9 cellular contexts compared by ENCODE assay signal in the genomic region with DNA sequence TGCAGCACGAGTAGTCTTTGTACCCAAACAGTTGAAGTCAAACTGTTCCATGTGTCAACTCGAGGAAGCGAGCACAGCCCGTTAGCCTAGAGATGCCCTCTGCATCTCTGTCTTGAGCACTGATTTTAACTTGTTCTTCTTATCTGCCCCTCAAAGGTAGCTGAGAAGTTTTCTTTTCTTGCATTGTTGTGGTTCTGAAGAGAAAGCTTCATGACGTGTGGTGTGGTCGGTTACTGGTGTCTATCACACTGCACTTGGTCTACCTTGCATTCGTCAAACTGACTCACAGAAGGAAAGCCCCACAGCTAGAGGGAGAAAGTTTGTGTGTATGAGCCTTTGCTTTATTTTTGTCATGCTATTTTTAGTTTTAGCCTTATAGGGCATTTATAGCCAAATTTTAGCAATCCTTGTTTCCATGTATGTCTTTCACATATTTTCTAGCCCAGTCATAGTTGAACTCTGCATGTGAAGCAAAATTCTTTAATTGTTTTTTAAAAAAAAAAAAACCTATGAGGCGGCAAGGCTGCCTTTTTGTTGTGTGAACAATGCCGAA.
DNase-seq lines count a peak whose midpoint lies in the region; ATAC-seq and TF ChIP-seq lines count a peak whose summit lies in the region.
"Had no signal": no experiment of that assay in that cellular context is flagged by ENCODE, and none has a peak within 500 bp of the region (broad histone marks: within the 10 kb centered on the region; RNA-seq: fewer than 3 reads in every experiment).

No MANE protein-coding gene starts in this region.

- H3K27me3 Mint-ChIP-seq in T-cell = no peaks in the 10 kb centered on the region

- peaks cover 39% of the 10 kb centered on the region for H3K36me3 Mint-ChIP-seq in T-cell

- TF ChIP-seq CTCF in GM13977 (IDR thresholded peaks at IDR 0.05; ENCODE audit: extremely low read depth, insufficient read depth, missing control alignments) = no peak
- TF ChIP-seq CTCF in HFF-Myc (IDR thresholded peaks at IDR 0.05; ENCODE audit: low read depth, low read length, missing control alignments) = no peak
- no peak for TF ChIP-seq CTCF in stomach (IDR thresholded peaks at IDR 0.05)
- TF ChIP-seq CTCF in psoas muscle (IDR thresholded peaks at IDR 0.05) = no peak
- TF ChIP-seq CTCF in tibial nerve (IDR thresholded peaks at IDR 0.05) = no peak

- in situ Hi-C loops in GM13977 (cut with MboI; ENCODE audit: low pct_unique_long_range_greater_than_20kb, low sequenced_read_pairs, unreplicated experiment) = loop anchor here (25.0 kb wide), 1 partner anchor 654 kb away; no protein-coding TSS in a partner anchor

- 63 to 72% (median 67%) methylated on average over 9 of the region's 9 CpGs for WGBS in stomach, 5 donors
- 85 to 88% (median 86%) methylated on average over 9 of the region's 9 CpGs for WGBS in psoas muscle, 3 donors
- 59 to 67% methylated on average over 9 of the region's 9 CpGs for WGBS in tibial nerve, 2 donors

- TF ChIP-seq POLR2A in stomach (IDR thresholded peaks at IDR 0.05) (no peak), tibial nerve (IDR thresholded peaks at IDR 0.05) (no peak)

- DNase-seq in GM13977 (ENCODE audit: low spot score) (peak; percentile 47), HFF-Myc (ENCODE audit: extremely low read depth, low read depth) (peak; percentile 71), T-cell (peak in 20 of 34 experiments; percentile 2 to 45 (median 12)), fibroblast of the conjunctiva (ENCODE audit: low read depth) (peak; percentile 51), stomach (no peak), HT-29 (ENCODE audit: low spot score) (no peak), psoas muscle (no peak), tibial nerve (ENCODE audit: low spot score in 2 of 2) (no peak)
- DNase-seq: right lobe of liver had no signal

- H3K27ac Mint-ChIP-seq in T-cell = peak overlapping the region in 1 of 2 donors; percentile 54

- TF ChIP-seq EP300 in stomach (IDR thresholded peaks at IDR 0.05) = no peak
- no peak for TF ChIP-seq EP300 in tibial nerve (IDR thresholded peaks at IDR 0.05)

- peak overlapping the region in 3 of 5 donors; percentile 35 to 49 (median 35) for H3K27ac ChIP-seq in stomach
- H3K27ac ChIP-seq in psoas muscle = no peak overlapping the region
- peak overlapping the region in 1 of 4 donors; percentile 22 for H3K27ac ChIP-seq in tibial nerve
- H3K27ac ChIP-seq: right lobe of liver had no signal

- H3K27me3 ChIP-seq in stomach (no peaks in the 10 kb centered on the region), psoas muscle (ENCODE audit: insufficient read depth in 3 of 3, low read length in 2 of 3) (no peaks in the 10 kb centered on the region), tibial nerve (no peaks in the 10 kb centered on the region)
- H3K27me3 ChIP-seq: right lobe of liver had no signal

- CTCF ChIA-PET in T-cell (lab: Charles Lee) = interaction anchor here in 1 of 2 donors (0.6 kb wide), 1 partner anchor 11 kb away, joined by 8 read pairs; no protein-coding TSS in a partner anchor

- H3K9me3 Mint-ChIP-seq in T-cell = no peaks in the 10 kb centered on the region

- POLR2A ChIA-PET in T-cell (lab: Charles Lee) = interaction anchor here in 1 of 2 donors (0.6 kb wide), 1 partner anchor 391 kb away, joined by 10 read pairs; no protein-coding TSS in a partner anchor

- peak; percentile 71 to 97 (median 75) for ATAC-seq in T-cell (replicated peaks in 1 of 4)
- ATAC-seq in psoas muscle = no peak

- H3K4me3 ChIP-seq in HFF-Myc (replicated peaks; ENCODE audit: low read depth, low read length) = no peak overlapping the region; the same call in 1 of the 2 replicates
- H3K4me3 ChIP-seq in stomach = no peak overlapping the region
- H3K4me3 ChIP-seq in psoas muscle = no peak overlapping the region
- H3K4me3 ChIP-seq in tibial nerve = no peak overlapping the region
- H3K4me3 ChIP-seq: right lobe of liver had no signal

- H3K9me3 ChIP-seq in stomach (no peaks in the 10 kb centered on the region), psoas muscle (no peaks in the 10 kb centered on the region), tibial nerve (peaks cover 0 to 3% (median 0%) of the 10 kb centered on the region in 4 donors)
- H3K9me3 ChIP-seq: right lobe of liver had no signal

- intact Hi-C loops in stomach (cut with DNase I; ENCODE audit: low total_unique reads) (loop anchor here (10.0 kb wide), 1 partner anchor 716 kb away; no protein-coding TSS in a partner anchor), psoas muscle (cut with DNase I) (loop anchor here in 1 of 2 donors (5.0 to 10.0 kb wide), 2 partner anchors 646 to 714 kb away; no protein-coding TSS in a partner anchor)

- no peak overlapping the region for H3K4me3 Mint-ChIP-seq in T-cell

- peaks cover 13 to 17% (median 15%) of the 10 kb centered on the region in 3 donors for H3K4me1 Mint-ChIP-seq in T-cell

- peaks cover 0 to 21% (median 8%) of the 10 kb centered on the region in 4 donors for H3K4me1 ChIP-seq in stomach
- no peaks in the 10 kb centered on the region for H3K4me1 ChIP-seq in psoas muscle
- peaks cover 0 to 16% (median 0%) of the 10 kb centered on the region in 4 donors for H3K4me1 ChIP-seq in tibial nerve
- H3K4me1 ChIP-seq: right lobe of liver had no signal

- H3K36me3 ChIP-seq in stomach (peaks cover 0 to 14% (median 4%) of the 10 kb centered on the region in 4 donors), psoas muscle (ENCODE audit: insufficient read depth in 1 of 2, low read depth in 1 of 2) (no peaks in the 10 kb centered on the region), tibial nerve (peaks cover 0 to 10% (median 0%) of the 10 kb centered on the region in 3 donors)
- H3K36me3 ChIP-seq: right lobe of liver had no signal

Comparison
In these comparisons a context has a peak if more than half of its experiments do, and no peak if none do; other contexts are left out.
1. DNase-seq: peak in GM13977 (single experiment), HFF-Myc (single experiment), T-cell (20 of 34) and fibroblast of the conjunctiva (single experiment); none in stomach (single experiment), HT-29 (single experiment), psoas muscle (0 of 2) and tibial nerve (0 of 2).
2. ATAC-seq: peak in T-cell (4 of 4); none in psoas muscle (0 of 4).